2 cellular contexts compared by ENCODE assay signal in genomic region chr1:94792473-94792875, GRCh38.
TF ChIP-seq lines count a peak whose summit lies in the region.

No MANE protein-coding gene starts in this region.

TF ChIP-seq in SK-N-SH treated with all-trans-retinoic acid at 6 μM for 48 hours, 23 proteins besides CTCF, POLR2A, EP300 and RAD21 (continued from another document):
- TF ChIP-seq, protein P1, sequence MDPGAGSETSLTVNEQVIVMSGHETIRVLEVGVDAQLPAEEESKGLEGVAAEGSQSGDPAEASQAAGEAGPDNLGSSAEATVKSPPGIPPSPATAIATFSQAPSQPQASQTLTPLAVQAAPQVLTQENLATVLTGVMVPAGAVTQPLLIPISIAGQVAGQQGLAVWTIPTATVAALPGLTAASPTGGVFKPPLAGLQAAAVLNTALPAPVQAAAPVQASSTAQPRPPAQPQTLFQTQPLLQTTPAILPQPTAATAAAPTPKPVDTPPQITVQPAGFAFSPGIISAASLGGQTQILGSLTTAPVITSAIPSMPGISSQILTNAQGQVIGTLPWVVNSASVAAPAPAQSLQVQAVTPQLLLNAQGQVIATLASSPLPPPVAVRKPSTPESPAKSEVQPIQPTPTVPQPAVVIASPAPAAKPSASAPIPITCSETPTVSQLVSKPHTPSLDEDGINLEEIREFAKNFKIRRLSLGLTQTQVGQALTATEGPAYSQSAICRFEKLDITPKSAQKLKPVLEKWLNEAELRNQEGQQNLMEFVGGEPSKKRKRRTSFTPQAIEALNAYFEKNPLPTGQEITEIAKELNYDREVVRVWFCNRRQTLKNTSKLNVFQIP (CRISPR knock-in tag; IDR thresholded peaks at IDR 0.05; ENCODE audit: borderline replicate concordance, low read depth) = no peak
- no peak for TF ChIP-seq TSHZ2 (CRISPR knock-in tag; IDR thresholded peaks at IDR 0.05)
- TF ChIP-seq BACH2 (CRISPR knock-in tag; IDR thresholded peaks at IDR 0.05; ENCODE audit: borderline replicate concordance) = no peak
- TF ChIP-seq PATZ1 (CRISPR knock-in tag; IDR thresholded peaks at IDR 0.05; ENCODE audit: borderline replicate concordance) = no peak
- no peak for TF ChIP-seq ISL1 (CRISPR knock-in tag; IDR thresholded peaks at IDR 0.05)
- no peak for TF ChIP-seq ZNF70 (CRISPR knock-in tag; IDR thresholded peaks at IDR 0.05)
- no peak for TF ChIP-seq GLIS3 (CRISPR knock-in tag; IDR thresholded peaks at IDR 0.05)
- no peak for TF ChIP-seq PPARA (CRISPR knock-in tag; IDR thresholded peaks at IDR 0.05; ENCODE audit: borderline replicate concordance)
- no peak for TF ChIP-seq TOX (CRISPR knock-in tag; IDR thresholded peaks at IDR 0.05; ENCODE audit: borderline replicate concordance)

TF ChIP-seq in WTC11, 78 proteins besides CTCF, POLR2A, EP300 and RAD21 (continued from another document):
- TF ChIP-seq ZNF532 (CRISPR knock-in tag; IDR thresholded peaks at IDR 0.05; ENCODE audit: borderline replicate concordance) (no peak), USF1 (CRISPR knock-in tag; IDR thresholded peaks at IDR 0.05) (no peak), ETV6 (CRISPR knock-in tag; IDR thresholded peaks at IDR 0.05) (no peak)
